Comparison of ENCODE assay signal across 16 cellular contexts in the genomic region with DNA sequence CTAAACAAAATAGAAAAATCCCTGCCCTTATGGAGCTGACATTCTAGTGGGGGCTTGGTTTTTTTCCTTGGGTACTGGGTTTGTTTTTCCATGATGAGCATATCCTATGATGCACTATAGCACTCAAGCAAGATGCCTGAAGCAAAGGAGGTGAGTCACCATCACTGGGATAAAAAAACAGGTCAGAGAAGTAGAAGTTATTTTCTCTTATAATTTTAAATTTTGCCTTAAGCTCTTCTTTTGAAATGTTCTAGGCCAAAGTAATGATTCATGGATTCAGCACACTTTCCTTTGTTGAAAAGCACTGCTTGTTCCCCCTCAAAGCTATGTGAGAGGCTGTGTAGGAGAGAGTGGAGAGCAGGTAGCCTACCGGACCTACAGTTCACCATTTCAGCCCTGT. TPM values are rescaled to one million over a fixed set of nuclear protein-coding genes. Genes with fewer than 3 reads are reported as not detected.
DNase-seq lines count a peak whose midpoint lies in the region; TF ChIP-seq lines count a peak whose summit lies in the region.
"Had no signal": no experiment of that assay in that cellular context is flagged by ENCODE, and none has a peak within 500 bp of the region (broad histone marks: within the 10 kb centered on the region; RNA-seq: fewer than 3 reads in every experiment).

No MANE protein-coding gene starts in this region.

- peak overlapping the region; percentile 77 for H3K27ac ChIP-seq in PC-9
- H3K27ac ChIP-seq in testis = no peak overlapping the region
- H3K27ac ChIP-seq: right atrium auricular region had no signal

- DNase-seq in BJ (ENCODE audit: low read depth) = peak; percentile 70
- peak; percentile 12 to 62 for DNase-seq in PC-9
- DNase-seq in dedifferentiated amniotic fluid mesenchymal stem cell (ENCODE audit: extremely low spot score) = peak; percentile 77
- peak; percentile 44 for DNase-seq in kidney glomerular epithelial cell (lab: John Stamatoyannopoulos, UW)
- no peak for DNase-seq in testis
- DNase-seq in activated CD4-positive, CD25-positive, alpha-beta regulatory T cell treated with anti-CD3 and anti-CD28 coated beads, Interleukin-2, amount 50 U/mL, for 72 hours = no peak
- no peak for DNase-seq in NCI-H345 treated with DMSO at 0.1 percent for 48 hours (lab: John Stamatoyannopoulos, UW; ENCODE audit: unreplicated experiment)
- no peak for DNase-seq in activated CD4-positive, alpha-beta T cell treated with anti-CD3 and anti-CD28 coated beads, Interleukin-2, amount 50 U/mL, for 48 hours
- DNase-seq: activated CD8-positive, alpha-beta T cell treated with anti-CD3 and anti-CD28 coated beads, Interleukin-2, amount 10 ng/mL, durations not matched to agents 7 days and 5 days; activated effector memory CD4-positive, alpha-beta T cell treated with Interleukin-2 at 50 U/mL for 16 hours; CD4-positive, CD25-positive, alpha-beta regulatory T cell; NCI-H1092 treated with DMSO at 0.1 percent for 48 hours; NCI-H345; RPMI8226 had no signal

- BruUV-seq in PC-9 (replicated peaks; lab: Mats Ljungman, UMichigan) = no TSS peak

- H3K27me3 ChIP-seq in BJ (ENCODE audit: control insufficient read depth, insufficient read depth, low read length) (no peaks in the 10 kb centered on the region), PC-9 (ENCODE audit: insufficient read depth, low read depth) (no peaks in the 10 kb centered on the region), testis (no peaks in the 10 kb centered on the region)
- H3K27me3 ChIP-seq: right atrium auricular region had no signal

- 0 out of 2 replicates have a peak overlapping the region, but pooled peaks have one; percentile 62 for H2AFZ ChIP-seq in PC-9

- peak overlapping the region; percentile 47; the same call in 1 of the 2 replicates for H3K4me2 ChIP-seq in PC-9

- no peaks in the 10 kb centered on the region for H3K79me2 ChIP-seq in PC-9 (ENCODE audit: low read depth)

- H3K36me3 ChIP-seq in BJ (ENCODE audit: control insufficient read depth, insufficient read depth, low read length) (no peaks in the 10 kb centered on the region), PC-9 (ENCODE audit: low read depth) (no peaks in the 10 kb centered on the region), testis (ENCODE audit: low read depth, missing control alignments) (no peaks in the 10 kb centered on the region)
- H3K36me3 ChIP-seq: HAP-1, right atrium auricular region had no signal

- WGBS in testis, 2 donors = 96 to 100% methylated on average over 1 of the region's 1 CpG

- H3K4me3 ChIP-seq in BJ (ENCODE audit: low read depth, low read length) (no peak overlapping the region), PC-9 (no peak overlapping the region), testis (no peak overlapping the region)
- H3K4me3 ChIP-seq: HAP-1, right atrium auricular region had no signal

- no peaks in the 10 kb centered on the region for H4K20me1 ChIP-seq in PC-9 (ENCODE audit: insufficient read depth)

- peaks cover 20% of the 10 kb centered on the region; the same call in 1 of the 2 replicates for H3F3A ChIP-seq in PC-9 (ENCODE audit: insufficient read depth, low read depth)

- CTCF ChIA-PET in BJ (lab: Yijun Ruan, JAX) (interaction anchor here (1.8 kb wide), 1 partner anchor 21 kb away, joined by 7 read pairs; no protein-coding TSS in a partner anchor), PC-9 (lab: Charles Lee) (no interaction called here)

- intact Hi-C loops in PC-9 (cut with micrococcal nuclease; ENCODE audit: unreplicated experiment) = no loop called here
- intact Hi-C loops in testis (cut with DNase I; ENCODE audit: low total_unique reads) = no loop called here

- TF ChIP-seq POLR2A in testis (IDR thresholded peaks at IDR 0.05) = no peak

- POLR2A ChIA-PET in BJ (lab: Charles Lee) = interaction anchor here (0.7 kb wide), 1 partner anchor 15 kb away, joined by 3 read pairs; a partner anchor contains a TSS
- POLR2A ChIA-PET in PC-9 (lab: Charles Lee; ENCODE audit: unreplicated experiment) = interaction anchor here (0.6 kb wide), 1 partner anchor 58 kb away, joined by 3 read pairs; no protein-coding TSS in a partner anchor

- no peak for TF ChIP-seq CTCF in BJ (IDR thresholded peaks at IDR 0.05; ENCODE audit: insufficient read depth, low read depth, low read length)
- TF ChIP-seq CTCF in PC-9 (conservative IDR thresholded peaks at IDR 0.05) = no peak
- no peak for TF ChIP-seq CTCF in testis (IDR thresholded peaks at IDR 0.05)

- H3K4me1 ChIP-seq in PC-9 (replicated peaks; ENCODE audit: insufficient read depth) = peaks cover 35% of the 10 kb centered on the region
- peaks cover 5% of the 10 kb centered on the region for H3K4me1 ChIP-seq in testis
- H3K4me1 ChIP-seq: HAP-1 had no signal

- H3K9me2 ChIP-seq in PC-9 (ENCODE audit: insufficient read depth) = no peaks in the 10 kb centered on the region

- H3K9me3 ChIP-seq in PC-9 (ENCODE audit: insufficient read depth, low read depth) (no peaks in the 10 kb centered on the region), testis (no peaks in the 10 kb centered on the region)
- H3K9me3 ChIP-seq: HAP-1, right atrium auricular region had no signal

RNA-seq across cellular contexts. Expression of a gene that starts 15.2 kb away (rescaled TPM):
- polyA plus RNA-seq in BJ (2011; rRNA removed) (0.63 and 0.82 TPM in 2 replicates), testis (ENCODE audit: insufficient read depth, low read depth, low replicate concordance) (5.9 TPM)
- polyA minus RNA-seq in BJ (2011; rRNA and poly(A)+ RNA removed) = 0.71 and 0.87 TPM in 2 replicates
- total RNA-seq in PC-9 (2021) (1.6 and 1.7 TPM in 2 replicates), testis (1 to 10 TPM; 2.6 to 4.7 TPM)
- total RNA-seq: activated CD8-positive, alpha-beta T cell treated with anti-CD3 and anti-CD28 coated beads, Interleukin-2, amount 10 ng/mL, durations not matched to agents 7 days and 5 days had no signal
- polyA plus RNA-seq: CD4-positive, CD25-positive, alpha-beta regulatory T cell had no signal

RNA-seq across cellular contexts. Expression of a gene that starts 43.7 kb away (rescaled TPM):
- polyA plus RNA-seq in BJ (2011; rRNA removed) (1.7 and 4.3 TPM in 2 replicates), testis (ENCODE audit: insufficient read depth, low read depth, low replicate concordance) (14.8 TPM)
- polyA minus RNA-seq in BJ (2011; rRNA and poly(A)+ RNA removed) = 3.5 and 4.0 TPM in 2 replicates
- total RNA-seq in PC-9 (2021) (8.2 and 8.9 TPM in 2 replicates), testis (10 to 100 TPM; 29.1 to 44.1 TPM)

Comparison
In these comparisons a context has a peak if more than half of its experiments do, and no peak if none do; other contexts are left out.
1. DNase-seq: peak in BJ (single experiment), PC-9 (2 of 2), dedifferentiated amniotic fluid mesenchymal stem cell (single experiment) and kidney glomerular epithelial cell (single experiment); none in testis (single experiment), activated CD4-positive, CD25-positive, alpha-beta regulatory T cell treated with anti-CD3 and anti-CD28 coated beads, Interleukin-2, amount 50 U/mL, for 72 hours (single experiment), NCI-H345 treated with DMSO at 0.1 percent for 48 hours (single experiment) and activated CD4-positive, alpha-beta T cell treated with anti-CD3 and anti-CD28 coated beads, Interleukin-2, amount 50 U/mL, for 48 hours (0 of 2).